8 cellular contexts compared by ENCODE assay signal in the genomic region with DNA sequence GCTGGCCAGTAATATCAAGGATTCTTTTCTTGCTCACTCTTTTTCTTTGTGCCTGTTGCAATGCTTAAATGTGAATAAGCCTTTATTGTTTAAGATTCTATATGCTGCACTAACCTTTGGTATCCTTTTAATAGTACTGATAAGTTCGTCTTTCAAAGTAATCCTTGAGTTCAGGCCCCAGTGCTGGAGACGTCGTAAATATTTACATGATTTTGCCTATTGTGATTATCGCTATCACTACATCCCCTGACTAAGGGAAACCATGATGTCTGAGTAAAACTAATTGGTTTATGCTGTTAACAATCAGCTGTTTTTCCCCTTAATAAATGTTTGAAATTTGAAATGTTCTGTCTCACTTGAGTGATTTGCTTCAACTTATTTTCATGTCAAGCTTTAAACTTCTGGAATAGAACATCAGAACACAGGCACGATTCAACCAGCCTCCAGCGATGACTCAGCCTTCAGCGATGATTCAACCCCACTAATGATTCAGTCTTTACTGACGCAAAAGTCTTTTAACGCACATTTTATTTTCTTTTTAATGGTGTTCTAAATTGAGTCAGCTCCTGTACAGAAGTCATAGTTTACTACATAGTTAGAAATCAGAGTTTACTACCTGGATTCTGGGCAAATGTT. TPM values are rescaled to one million over a fixed set of nuclear protein-coding genes. Genes with fewer than 3 reads are reported as not detected.
DNase-seq lines count a peak whose midpoint lies in the region; ATAC-seq and TF ChIP-seq lines count a peak whose summit lies in the region.

No MANE protein-coding gene starts in this region.

- H3K9me3 ChIP-seq in left ventricle myocardium inferior (replicated peaks): no peaks in the 10 kb centered on the region

- intact Hi-C loops in left ventricle myocardium inferior (cut with micrococcal nuclease) (no loop called here), cardiac septum (cut with DNase I) (no loop called here)
- intact Hi-C loops in activated CD4-positive, alpha-beta memory T cell treated with anti-CD3 and anti-CD28 coated beads for 36 hours (cut with micrococcal nuclease): loop anchor here (1.0 to 10.0 kb wide), 2 partner anchors 20 to 213 kb away; a partner anchor contains a TSS

- peaks cover 59% of the 10 kb centered on the region for H3K4me1 Mint-ChIP-seq in activated CD4-positive, alpha-beta memory T cell treated with anti-CD3 and anti-CD28 coated beads for 36 hours (ENCODE audit: low read depth)

- H3K4me3 Mint-ChIP-seq in activated CD4-positive, alpha-beta memory T cell treated with anti-CD3 and anti-CD28 coated beads for 36 hours: peak overlapping the region; percentile 62

- peaks cover 41% of the 10 kb centered on the region for H3K36me3 Mint-ChIP-seq in activated CD4-positive, alpha-beta memory T cell treated with anti-CD3 and anti-CD28 coated beads for 36 hours

- CTCF ChIA-PET in activated CD4-positive, alpha-beta memory T cell treated with anti-CD3 and anti-CD28 coated beads for 36 hours (lab: Charles Lee): interaction anchor here (1.7 to 1.9 kb wide), 2 partner anchors 13 to 240 kb away, joined by 4 to 8 read pairs; no protein-coding TSS in a partner anchor

- H3K27me3 Mint-ChIP-seq in activated CD4-positive, alpha-beta memory T cell treated with anti-CD3 and anti-CD28 coated beads for 36 hours: no peaks in the 10 kb centered on the region

- H3K27ac ChIP-seq in left ventricle myocardium inferior (replicated peaks): peak overlapping the region; percentile 2

- TF ChIP-seq CTCF in left ventricle myocardium inferior (IDR thresholded peaks at IDR 0.05; ENCODE audit: borderline replicate concordance): no peak
- no peak for TF ChIP-seq CTCF in epithelial cell of esophagus (IDR thresholded peaks at IDR 0.05; ENCODE audit: insufficient read depth, low read depth, low read length, missing control alignments)

- no peaks in the 10 kb centered on the region for H3K27me3 ChIP-seq in left ventricle myocardium inferior (ENCODE audit: low read depth)

- H3K27ac Mint-ChIP-seq in activated CD4-positive, alpha-beta memory T cell treated with anti-CD3 and anti-CD28 coated beads for 36 hours: peak overlapping the region; percentile 87

- H3K4me3 ChIP-seq in left ventricle myocardium inferior: no peak overlapping the region
- no peak overlapping the region for H3K4me3 ChIP-seq in epithelial cell of esophagus (ENCODE audit: low read length)

- POLR2A ChIA-PET in activated CD4-positive, alpha-beta memory T cell treated with anti-CD3 and anti-CD28 coated beads for 36 hours (lab: Charles Lee): interaction anchor here (1.6 kb wide), 1 partner anchor 23 kb away, joined by 4 read pairs; no protein-coding TSS in a partner anchor

- H3K4me1 ChIP-seq in left ventricle myocardium inferior: peaks cover 45% of the 10 kb centered on the region

- no peaks in the 10 kb centered on the region for H3K9me3 Mint-ChIP-seq in activated CD4-positive, alpha-beta memory T cell treated with anti-CD3 and anti-CD28 coated beads for 36 hours

- ATAC-seq in HG02884 (IDR thresholded peaks at IDR 0.05; ENCODE audit: unreplicated experiment): no peak

- peaks cover 33% of the 10 kb centered on the region for H3K36me3 ChIP-seq in left ventricle myocardium inferior

- DNase-seq in left ventricle myocardium inferior: no peak
- DNase-seq in cardiac septum (ENCODE audit: low spot score): no peak
- peak; percentile 84 for DNase-seq in activated CD4-positive, alpha-beta memory T cell treated with anti-CD3 and anti-CD28 coated beads for 36 hours
- peak; percentile 92 for DNase-seq in epithelial cell of esophagus (ENCODE audit: low read depth)
- peak; percentile 50 for DNase-seq in pulmonary artery endothelial cell (ENCODE audit: low read depth, low spot score)
- DNase-seq in NCI-H2081 (lab: John Stamatoyannopoulos, UW): no peak
- no peak for DNase-seq in GM19240 (ENCODE audit: insufficient read length, low spot score)

RNA-seq across cellular contexts. Expression of a gene that starts 3.9 kb away (rescaled TPM):
- total RNA-seq in left ventricle myocardium inferior (17.4 TPM), cardiac septum (20.1 TPM), pulmonary artery endothelial cell (52.8 and 118 TPM in 2 replicates)
- total RNA-seq in activated CD4-positive, alpha-beta memory T cell treated with anti-CD3 and anti-CD28 coated beads for 36 hours: 10 to 100 TPM; 82.1 to 83.4 TPM

RNA-seq across cellular contexts. Expression of a gene that starts 20.1 kb away (rescaled TPM):
- 11.4 TPM for total RNA-seq in left ventricle myocardium inferior
- 9.7 TPM for total RNA-seq in cardiac septum
- 10 to 100 TPM; 31.2 to 33.2 TPM for total RNA-seq in activated CD4-positive, alpha-beta memory T cell treated with anti-CD3 and anti-CD28 coated beads for 36 hours
- total RNA-seq in pulmonary artery endothelial cell: 21.4 and 23.8 TPM in 2 replicates

Comparison
In these comparisons a context has a peak if more than half of its experiments do, and no peak if none do; other contexts are left out.
1. DNase-seq: peak in activated CD4-positive, alpha-beta memory T cell treated with anti-CD3 and anti-CD28 coated beads for 36 hours (single experiment), epithelial cell of esophagus (single experiment) and pulmonary artery endothelial cell (single experiment); none in left ventricle myocardium inferior (single experiment), cardiac septum (single experiment), NCI-H2081 (0 of 2) and GM19240 (single experiment).